8 cellular contexts compared by ENCODE assay signal in the genomic region with DNA sequence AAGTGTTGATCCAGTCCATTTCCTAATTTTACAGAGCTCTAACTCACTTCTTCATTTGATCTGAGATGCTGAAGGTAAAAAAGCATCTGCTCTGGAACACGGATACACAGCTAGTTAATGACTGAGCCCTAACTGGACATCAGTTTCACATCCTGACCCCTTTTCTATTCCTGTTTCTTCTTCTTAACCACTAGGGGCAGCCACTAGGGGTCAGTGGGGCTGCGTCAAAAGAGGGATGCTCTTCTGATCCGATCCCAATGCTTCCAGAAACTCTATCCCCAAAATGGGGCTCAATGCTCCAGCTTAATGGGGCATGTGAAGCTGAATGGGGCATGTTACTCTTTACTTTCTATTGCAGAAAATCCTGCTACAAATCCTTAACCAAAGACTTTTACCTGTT. TPM values are rescaled to one million over a fixed set of nuclear protein-coding genes. Genes with fewer than 3 reads are reported as not detected.
DNase-seq lines count a peak whose midpoint lies in the region; ATAC-seq and TF ChIP-seq lines count a peak whose summit lies in the region.

No MANE protein-coding gene starts in this region.

- DNase-seq in NCI-H146 (lab: John Stamatoyannopoulos, UW) = peak; percentile 32
- peak; percentile 41 for DNase-seq in choroid plexus epithelial cell (ENCODE audit: low read depth)
- no peak for DNase-seq in activated effector memory CD4-positive, alpha-beta T cell treated with Interleukin-2 at 50 U/mL for 16 hours
- DNase-seq in activated T-cell treated with anti-CD3 and anti-CD28 coated beads, Interleukin-2, amount 50 U/mL, for 4 hours = no peak
- no peak for DNase-seq in hippocampal formation (lab: John Stamatoyannopoulos, UW)

- H3K27me3 ChIP-seq in parathyroid adenoma (ENCODE audit: control insufficient read depth, insufficient read depth, low read length) = no peaks in the 10 kb centered on the region

- H3K79me2 ChIP-seq in parathyroid adenoma = no peaks in the 10 kb centered on the region

- no peak for ATAC-seq in GM21526 (IDR thresholded peaks at IDR 0.05; ENCODE audit: low FRiP score, unreplicated experiment)
- no peak for ATAC-seq in activated T-cell treated with anti-CD3 and anti-CD28 coated beads, Interleukin-2, amount 50 U/mL, for 4 hours

- no peaks in the 10 kb centered on the region for H3K4me1 Mint-ChIP-seq in activated T-cell treated with anti-CD3 and anti-CD28 coated beads, Interleukin-2, amount 50 U/mL, for 4 hours (ENCODE audit: low read depth)

- no peak overlapping the region for H3K9ac ChIP-seq in parathyroid adenoma

- no peaks in the 10 kb centered on the region for H3K36me3 Mint-ChIP-seq in activated T-cell treated with anti-CD3 and anti-CD28 coated beads, Interleukin-2, amount 50 U/mL, for 4 hours (ENCODE audit: insufficient read depth)

- H3K4me3 Mint-ChIP-seq in activated T-cell treated with anti-CD3 and anti-CD28 coated beads, Interleukin-2, amount 50 U/mL, for 4 hours = no peak overlapping the region

- no peak overlapping the region for H2AFZ ChIP-seq in parathyroid adenoma

- H3K4me3 ChIP-seq in choroid plexus epithelial cell (ENCODE audit: low read depth, low read length) (no peak overlapping the region), parathyroid adenoma (ENCODE audit: low read depth, low read length) (no peak overlapping the region)

- no peaks in the 10 kb centered on the region for H3K27me3 Mint-ChIP-seq in activated T-cell treated with anti-CD3 and anti-CD28 coated beads, Interleukin-2, amount 50 U/mL, for 4 hours (ENCODE audit: low read depth)

- no peaks in the 10 kb centered on the region for H3K4me1 ChIP-seq in parathyroid adenoma

- TF ChIP-seq CTCF in GM12874 (IDR thresholded peaks at IDR 0.05; ENCODE audit: insufficient read depth, low read depth, low read length) (peak; percentile 27; the same call in 1 of the 2 replicates), choroid plexus epithelial cell (conservative IDR thresholded peaks at IDR 0.05; ENCODE audit: low read depth, low read length) (peak; percentile 73), parathyroid adenoma (IDR thresholded peaks at IDR 0.05) (peak; percentile 39)

- no peak overlapping the region for H3K4me2 ChIP-seq in parathyroid adenoma (ENCODE audit: low read length)

- H3K27ac ChIP-seq in parathyroid adenoma = no peak overlapping the region

- no peaks in the 10 kb centered on the region for H3K9me3 Mint-ChIP-seq in activated T-cell treated with anti-CD3 and anti-CD28 coated beads, Interleukin-2, amount 50 U/mL, for 4 hours

- H3K36me3 ChIP-seq in parathyroid adenoma (ENCODE audit: control insufficient read depth, insufficient read depth, low read length) = no peaks in the 10 kb centered on the region

- no peaks in the 10 kb centered on the region for H3K9me3 ChIP-seq in parathyroid adenoma (ENCODE audit: control insufficient read depth, low read length)

RNA-seq across cellular contexts. Expression of gene PHKA2, which starts 33.4 kb away (rescaled TPM):
- 10 to 100 TPM; 14.1 to 17.5 (median 14.8) TPM for total RNA-seq in activated T-cell treated with anti-CD3 and anti-CD28 coated beads, Interleukin-2, amount 50 U/mL, for 4 hours

Comparison
In these comparisons a context has a peak if more than half of its experiments do, and no peak if none do; other contexts are left out.
1. DNase-seq: peak in NCI-H146 (single experiment) and choroid plexus epithelial cell (single experiment); none in activated effector memory CD4-positive, alpha-beta T cell treated with Interleukin-2 at 50 U/mL for 16 hours (single experiment), activated T-cell treated with anti-CD3 and anti-CD28 coated beads, Interleukin-2, amount 50 U/mL, for 4 hours (single experiment) and hippocampal formation (0 of 2).
2. Peak in every context shown above with its lines, with median percentiles within 50 percentile points of each other: CTCF ChIP-seq.